In the genomic region with DNA sequence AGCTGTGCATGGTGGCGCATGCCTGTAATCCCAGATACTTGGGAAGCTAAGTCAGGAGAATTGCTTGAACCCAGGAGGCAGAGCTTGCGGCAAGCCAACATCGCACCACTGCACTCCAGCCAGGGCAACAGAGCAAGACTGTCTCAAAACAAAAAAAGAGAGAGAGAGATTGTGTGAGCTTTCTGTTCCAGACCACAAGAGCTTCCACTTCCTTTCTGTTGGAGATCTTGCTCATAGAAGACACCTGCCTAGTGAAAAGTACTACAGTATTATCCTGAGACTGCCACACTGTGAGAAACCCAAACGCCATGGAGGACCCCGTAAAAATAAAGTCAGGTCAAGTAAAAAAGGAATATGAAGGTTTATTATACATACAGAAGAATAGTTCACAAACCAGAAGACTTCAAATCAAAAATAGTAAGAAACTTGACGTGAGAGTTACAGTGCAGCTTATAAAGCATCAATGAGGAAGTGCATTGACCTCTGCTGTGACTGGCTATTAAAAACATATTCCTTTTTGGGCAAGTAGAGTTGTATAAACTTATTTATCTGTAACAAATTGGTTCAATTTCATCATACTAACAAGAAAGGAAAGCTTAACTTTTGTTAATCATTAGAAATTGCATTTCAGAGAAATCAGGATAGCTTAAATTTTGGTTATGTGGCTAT, we compare ENCODE assay signal across 9 cellular contexts. TPM values are rescaled to one million over a fixed set of nuclear protein-coding genes. Genes with fewer than 3 reads are reported as not detected.
DNase-seq lines count a peak whose midpoint lies in the region; ATAC-seq and TF ChIP-seq lines count a peak whose summit lies in the region.
"Had no signal": no experiment of that assay in that cellular context is flagged by ENCODE, and none has a peak within 500 bp of the region (broad histone marks: within the 10 kb centered on the region; RNA-seq: fewer than 3 reads in every experiment).

No MANE protein-coding gene starts in this region.

- H3K4me3 Mint-ChIP-seq in activated naive CD4-positive, alpha-beta T cell treated with anti-CD3 and anti-CD28 coated beads, Interleukin-2, amount 10 ng/mL, durations not matched to agents 7 days and 5 days: peak overlapping the region; percentile 58

- WGBS in thymus: 19% methylated on average over 6 of the region's 6 CpGs

- H3K27me3 Mint-ChIP-seq in activated naive CD4-positive, alpha-beta T cell treated with anti-CD3 and anti-CD28 coated beads, Interleukin-2, amount 10 ng/mL, durations not matched to agents 7 days and 5 days: no peaks in the 10 kb centered on the region

- H3K4me1 Mint-ChIP-seq in activated naive CD4-positive, alpha-beta T cell treated with anti-CD3 and anti-CD28 coated beads, Interleukin-2, amount 10 ng/mL, durations not matched to agents 7 days and 5 days: peaks cover 65% of the 10 kb centered on the region

- no peak for TF ChIP-seq POLR2A in Peyer's patch (IDR thresholded peaks at IDR 0.05)

- intact Hi-C loops in left cardiac atrium (cut with DNase I): no loop called here

- TF ChIP-seq CTCF in Peyer's patch (IDR thresholded peaks at IDR 0.05) (no peak), brain microvascular endothelial cell (IDR thresholded peaks at IDR 0.05; ENCODE audit: low read depth, low read length, missing control alignments) (no peak)

- H3K9me3 ChIP-seq in Peyer's patch (no peaks in the 10 kb centered on the region), thymus (ENCODE audit: control insufficient read depth) (no peaks in the 10 kb centered on the region)

- H3K4me3 ChIP-seq in Peyer's patch: no peak overlapping the region
- H3K4me3 ChIP-seq in thymus (ENCODE audit: low read length): no peak overlapping the region
- no peak overlapping the region for H3K4me3 ChIP-seq in brain microvascular endothelial cell (ENCODE audit: low read depth, low read length)

- peaks cover 12% of the 10 kb centered on the region for H3K36me3 Mint-ChIP-seq in activated naive CD4-positive, alpha-beta T cell treated with anti-CD3 and anti-CD28 coated beads, Interleukin-2, amount 10 ng/mL, durations not matched to agents 7 days and 5 days

- peak overlapping the region; percentile 94 for H3K27ac Mint-ChIP-seq in activated naive CD4-positive, alpha-beta T cell treated with anti-CD3 and anti-CD28 coated beads, Interleukin-2, amount 10 ng/mL, durations not matched to agents 7 days and 5 days

- no peaks in the 10 kb centered on the region for H3K27me3 ChIP-seq in Peyer's patch
- H3K27me3 ChIP-seq in thymus (ENCODE audit: control insufficient read depth, insufficient read depth): no peaks in the 10 kb centered on the region
- H3K27me3 ChIP-seq in brain microvascular endothelial cell (replicated peaks): no peaks in the 10 kb centered on the region

- CTCF ChIA-PET in activated naive CD4-positive, alpha-beta T cell treated with anti-CD3 and anti-CD28 coated beads, Interleukin-2, amount 10 ng/mL, durations not matched to agents 7 days and 5 days (lab: Charles Lee): interaction anchor here (0.6 to 1.2 kb wide), 3 partner anchors 222 to 308 kb away, joined by 3 read pairs; no protein-coding TSS in a partner anchor

- peak overlapping the region in 2 of 4 donors; percentile 9 to 74 for H3K27ac ChIP-seq in Peyer's patch
- peak overlapping the region; percentile 48 for H3K27ac ChIP-seq in thymus (ENCODE audit: low read depth)
- H3K27ac ChIP-seq in brain microvascular endothelial cell: no peak overlapping the region

- H3K36me3 ChIP-seq in Peyer's patch (no peaks in the 10 kb centered on the region), thymus (ENCODE audit: control insufficient read depth, insufficient read depth) (no peaks in the 10 kb centered on the region), brain microvascular endothelial cell (replicated peaks) (no peaks in the 10 kb centered on the region)

- peak; percentile 40 for DNase-seq in activated naive CD4-positive, alpha-beta T cell treated with anti-CD3 and anti-CD28 coated beads, Interleukin-2, amount 10 ng/mL, durations not matched to agents 7 days and 5 days
- DNase-seq in activated naive CD4-positive, alpha-beta T cell treated with Interleukin-2 at 50 U/mL for 16 hours: no peak
- DNase-seq in Peyer's patch (peak in 2 of 3 donors; percentile 51 to 63), brain microvascular endothelial cell (no peak), left cardiac atrium (no peak)
- DNase-seq in stimulated activated CD8-positive, alpha-beta memory T cell treated with anti-CD3 and anti-CD28 coated beads, Interleukin-4, amount 100 ng/mL, for 48 hours: no peak

- H3K4me1 ChIP-seq in Peyer's patch: peaks cover 0 to 8% (median 0%) of the 10 kb centered on the region in 4 donors
- no peaks in the 10 kb centered on the region for H3K4me1 ChIP-seq in thymus (ENCODE audit: control insufficient read depth, insufficient read depth, low read length)

- ATAC-seq in HG02981 (IDR thresholded peaks at IDR 0.05; ENCODE audit: unreplicated experiment): peak; percentile 60
- ATAC-seq in left cardiac atrium: no peak

- H3K9me3 Mint-ChIP-seq in activated naive CD4-positive, alpha-beta T cell treated with anti-CD3 and anti-CD28 coated beads, Interleukin-2, amount 10 ng/mL, durations not matched to agents 7 days and 5 days: peaks cover 16% of the 10 kb centered on the region

- in situ Hi-C loops in brain microvascular endothelial cell (cut with HindIII; ENCODE audit: low pct_ligation_motif_present, low sequenced_read_pairs): no loop called here

RNA-seq across cellular contexts. Expression of a gene that starts 4.3 kb away (rescaled TPM):
- total RNA-seq in Peyer's patch (10 to 100 TPM; 34.7 to 87.0 (median 43.2) TPM), left cardiac atrium (10 to 100 TPM; 14.6 to 35.8 TPM)
- 45.0 TPM for polyA plus RNA-seq in thymus
- total RNA-seq: pulmonary artery endothelial cell had no signal

Comparison
In these comparisons a context has a peak if more than half of its experiments do, and no peak if none do; other contexts are left out.
1. DNase-seq: peak in activated naive CD4-positive, alpha-beta T cell treated with anti-CD3 and anti-CD28 coated beads, Interleukin-2, amount 10 ng/mL, durations not matched to agents 7 days and 5 days (single experiment) and Peyer's patch (2 of 3); none in activated naive CD4-positive, alpha-beta T cell treated with Interleukin-2 at 50 U/mL for 16 hours (single experiment), brain microvascular endothelial cell (single experiment), stimulated activated CD8-positive, alpha-beta memory T cell treated with anti-CD3 and anti-CD28 coated beads, Interleukin-4, amount 100 ng/mL, for 48 hours (single experiment) and left cardiac atrium (single experiment).